10 cellular contexts compared by ENCODE assay signal in the genomic region with DNA sequence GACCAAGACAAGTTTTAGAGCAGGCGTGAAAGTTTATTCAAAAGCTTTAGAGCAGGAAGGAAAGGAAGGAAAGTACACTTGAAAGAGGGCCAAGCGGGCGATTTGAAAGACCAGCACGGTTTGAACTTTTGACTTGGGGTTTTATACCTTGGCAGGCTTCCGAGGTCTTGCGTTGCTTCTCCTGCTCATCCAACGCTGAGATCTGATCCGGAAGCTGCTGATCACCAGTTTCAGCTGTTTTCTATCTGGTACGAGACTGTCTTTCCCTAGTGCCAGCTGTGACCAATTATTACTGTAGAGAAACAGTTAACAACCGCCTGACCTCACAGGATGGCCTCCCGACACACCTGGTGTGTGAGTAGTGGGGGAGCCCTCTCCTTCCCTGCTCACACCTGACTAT. TPM values are rescaled to one million over a fixed set of nuclear protein-coding genes. Genes with fewer than 3 reads are reported as not detected.
DNase-seq lines count a peak whose midpoint lies in the region; ATAC-seq and TF ChIP-seq lines count a peak whose summit lies in the region.
"Had no signal": no experiment of that assay in that cellular context is flagged by ENCODE, and none has a peak within 500 bp of the region (broad histone marks: within the 10 kb centered on the region; RNA-seq: fewer than 3 reads in every experiment).

No MANE protein-coding gene starts in this region.

- no peak for ATAC-seq in GM21390 (IDR thresholded peaks at IDR 0.05; ENCODE audit: unreplicated experiment)

- H2AFZ ChIP-seq in mesenchymal stem cell (ENCODE audit: low read depth, low read length) = no peak overlapping the region

- H4K91ac ChIP-seq in mesenchymal stem cell (ENCODE audit: low read length) = no peak overlapping the region

- H3K4me3 ChIP-seq in mesenchymal stem cell (ENCODE audit: insufficient read depth in 1 of 2, low read depth in 1 of 2, low read length in 2 of 2) = peak overlapping the region in 1 of 2 experiments; percentile 68
- H3K4me3 ChIP-seq: spleen, tibial artery had no signal

- no peak overlapping the region for H3K4me2 ChIP-seq in mesenchymal stem cell (ENCODE audit: low read length, poor library complexity, severe bottlenecking)

- H3K4ac ChIP-seq in mesenchymal stem cell (ENCODE audit: low read depth in 1 of 2, low read length in 2 of 2) = no peak overlapping the region

- H3K4me1 ChIP-seq in mesenchymal stem cell (ENCODE audit: control insufficient read depth, insufficient read depth, low read depth, low read length) = no peaks in the 10 kb centered on the region

- H3K9ac ChIP-seq in mesenchymal stem cell (ENCODE audit: low read length) = peak overlapping the region; percentile 63

- no peak overlapping the region for H2BK120ac ChIP-seq in mesenchymal stem cell (ENCODE audit: low read depth, low read length)

- no peak overlapping the region for H4K8ac ChIP-seq in mesenchymal stem cell (ENCODE audit: low read length)

- H3K23ac ChIP-seq in mesenchymal stem cell (ENCODE audit: low read length in 2 of 2) = no peak overlapping the region

- H2BK12ac ChIP-seq in mesenchymal stem cell (ENCODE audit: low read length in 2 of 2) = no peak overlapping the region

- H2BK15ac ChIP-seq in mesenchymal stem cell (ENCODE audit: low read depth, poor library complexity, severe bottlenecking) = no peak overlapping the region

- no peaks in the 10 kb centered on the region for H3K79me1 ChIP-seq in mesenchymal stem cell (replicated peaks; ENCODE audit: low read length, poor library complexity, severe bottlenecking)

- no peak overlapping the region for H2AK5ac ChIP-seq in mesenchymal stem cell (ENCODE audit: low read length, severe bottlenecking)

- DNase-seq in ELR (ENCODE audit: low read depth) = peak; percentile 75
- peak; percentile 60 for DNase-seq in NCI-H2029 treated with DMSO at 0.1 percent for 48 hours (lab: John Stamatoyannopoulos, UW)
- DNase-seq in mesenchymal stem cell = no peak
- no peak for DNase-seq in GM19238 (ENCODE audit: insufficient read length, low spot score)
- no peak for DNase-seq in stimulated activated naive CD4-positive, alpha-beta T cell treated with Interleukin-2 at 50 U/mL for 16 hours (lab: John Stamatoyannopoulos, UW)
- no peak for DNase-seq in caudate nucleus (lab: John Stamatoyannopoulos, UW)
- DNase-seq: spleen, tibial artery had no signal

- H3K27me3 ChIP-seq in mesenchymal stem cell (ENCODE audit: control insufficient read depth in 1 of 2, insufficient read depth in 1 of 2, low read length in 2 of 2) = peaks cover 0 to 11% of the 10 kb centered on the region in 2 experiments
- H3K27me3 ChIP-seq: tibial artery had no signal

- peak overlapping the region; percentile 61 for H3K27ac ChIP-seq in VCaP
- H3K27ac ChIP-seq in mesenchymal stem cell (ENCODE audit: low read length, poor library complexity, severe bottlenecking) = no peak overlapping the region
- no peak overlapping the region for H3K27ac ChIP-seq in caudate nucleus (ENCODE audit: low read depth, low read length)
- H3K27ac ChIP-seq: spleen, tibial artery had no signal

- H3K36me3 ChIP-seq in mesenchymal stem cell (ENCODE audit: control insufficient read depth in 1 of 2, insufficient read depth in 2 of 2, low read depth in 1 of 2, low read length in 2 of 2) = no peaks in the 10 kb centered on the region
- H3K36me3 ChIP-seq: spleen, tibial artery had no signal

- no peak overlapping the region for H3K18ac ChIP-seq in mesenchymal stem cell (ENCODE audit: low read depth in 1 of 2, low read length in 2 of 2)

- H3K9me3 ChIP-seq in mesenchymal stem cell (ENCODE audit: control insufficient read depth, low read length) = no peaks in the 10 kb centered on the region
- H3K9me3 ChIP-seq: spleen, tibial artery had no signal

- H3K14ac ChIP-seq in mesenchymal stem cell (ENCODE audit: low read length in 2 of 2) = no peak overlapping the region

- no peak for TF ChIP-seq CTCF in VCaP (conservative IDR thresholded peaks at IDR 0.05)

- WGBS in mesenchymal stem cell = 82% methylated on average over 8 of the region's 11 CpGs

- no peak overlapping the region for H2BK5ac ChIP-seq in mesenchymal stem cell (ENCODE audit: low read depth, low read length, poor library complexity, severe bottlenecking)

RNA-seq across cellular contexts. Expression of a gene that starts 20.6 kb away (rescaled TPM):
- polyA plus RNA-seq in mesenchymal stem cell (2013, experiment 1 of 2) = 34.9 TPM
- polyA plus RNA-seq in mesenchymal stem cell (2013, experiment 2 of 2) = 36.0 TPM

RNA-seq across cellular contexts. Expression of a gene that starts 47.6 kb away (rescaled TPM):
- 4.6 TPM for polyA plus RNA-seq in mesenchymal stem cell (2013, experiment 1 of 2)
- polyA plus RNA-seq in mesenchymal stem cell (2013, experiment 2 of 2) = 4.7 TPM

Comparison
In these comparisons a context has a peak if more than half of its experiments do, and no peak if none do; other contexts are left out.
1. DNase-seq: peak in ELR (single experiment) and NCI-H2029 treated with DMSO at 0.1 percent for 48 hours (single experiment); none in mesenchymal stem cell (single experiment), GM19238 (single experiment), stimulated activated naive CD4-positive, alpha-beta T cell treated with Interleukin-2 at 50 U/mL for 16 hours (single experiment) and caudate nucleus (0 of 61).